ENCODE assay signal across 18 cellular contexts in the genomic region with DNA sequence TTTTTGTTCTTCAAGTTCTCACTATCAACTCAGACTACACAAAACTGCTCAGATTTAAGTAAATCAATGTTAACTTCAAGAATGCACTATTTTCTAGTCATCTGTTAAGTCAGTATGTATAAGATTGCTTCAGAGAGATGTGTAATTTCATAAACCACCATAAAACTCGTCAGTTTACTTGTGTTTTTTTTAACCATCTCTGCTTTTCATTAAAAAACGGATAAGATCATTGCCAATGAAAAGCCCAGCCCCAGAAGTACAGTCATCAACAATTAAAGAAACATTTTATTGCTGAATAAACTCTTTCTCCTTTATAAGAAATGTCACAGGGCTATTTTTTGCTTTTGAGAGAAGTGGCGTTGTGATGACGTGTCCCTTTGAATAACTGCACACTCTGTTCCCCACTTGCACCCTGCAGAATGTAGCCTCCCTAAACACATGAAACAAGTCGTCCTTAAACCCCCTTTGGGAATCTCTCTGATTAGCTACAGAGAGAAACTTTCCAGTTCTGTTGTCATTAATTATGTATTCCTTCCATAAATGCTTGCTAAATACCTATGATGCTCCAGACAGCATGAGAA.
"Had no signal": no experiment of that assay in that cellular context is flagged by ENCODE, and none has a peak within 500 bp of the region (broad histone marks: within the 10 kb centered on the region; RNA-seq: fewer than 3 reads in every experiment).

No MANE protein-coding gene starts in this region.

- H3K4me3 ChIP-seq: pancreas, psoas muscle, right atrium auricular region, stomach, suprapubic skin, transverse colon, uterus had no signal

- DNase-seq: activated CD4-positive, alpha-beta T cell treated with anti-CD3 and anti-CD28 coated beads for 1 hour; activated CD4-positive, alpha-beta T cell treated with anti-CD3 and anti-CD28 coated beads, Interleukin-2, amount 50 U/mL, for 1 hour; activated CD8-positive, alpha-beta T cell treated with anti-CD3 and anti-CD28 coated beads, Interleukin-2, amount 10 ng/mL, durations not matched to agents 7 days and 5 days; activated T-cell treated with anti-CD3 and anti-CD28 coated beads, Interleukin-2, amount 50 U/mL, for 1 hour; effector memory CD4-positive, alpha-beta T cell; foreskin keratinocyte; left colon; pancreas; psoas muscle; stimulated activated CD4-positive, alpha-beta T cell treated with anti-CD3 and anti-CD28 coated beads, Interleukin-12 subunit alpha, Interleukin-12 subunit beta, amount 100 ng/mL, for 4 hours; stomach; transverse colon; uterus; WERI-Rb-1 had no signal

- ATAC-seq: activated CD8-positive, alpha-beta T cell treated with anti-CD3 and anti-CD28 coated beads, Interleukin-2, amount 10 ng/mL, durations not matched to agents 7 days and 5 days; foreskin keratinocyte; left colon; pancreas; psoas muscle; stimulated activated effector memory CD8-positive, alpha-beta T cell treated with anti-CD3 and anti-CD28 coated beads, Interleukin-12 subunit alpha, Interleukin-12 subunit beta, amount 100 ng/mL, for 72 hours had no signal

- H3K9me3 ChIP-seq: neutrophil, pancreas, psoas muscle, right atrium auricular region, stomach, suprapubic skin, transverse colon, uterus had no signal

- H3K27ac ChIP-seq: foreskin keratinocyte, neutrophil, psoas muscle, right atrium auricular region, stomach, suprapubic skin, transverse colon, uterus, WERI-Rb-1 had no signal

- H3K4me1 ChIP-seq: pancreas, psoas muscle, right atrium auricular region, stomach, suprapubic skin, transverse colon, uterus had no signal

- H3K36me3 ChIP-seq: neutrophil, pancreas, right atrium auricular region, stomach, suprapubic skin, transverse colon, uterus, WERI-Rb-1 had no signal

- H3K27me3 ChIP-seq: foreskin keratinocyte, pancreas, right atrium auricular region, stomach, suprapubic skin, transverse colon, uterus had no signal
